ENCODE assay signal across 19 cellular contexts in the genomic region with DNA sequence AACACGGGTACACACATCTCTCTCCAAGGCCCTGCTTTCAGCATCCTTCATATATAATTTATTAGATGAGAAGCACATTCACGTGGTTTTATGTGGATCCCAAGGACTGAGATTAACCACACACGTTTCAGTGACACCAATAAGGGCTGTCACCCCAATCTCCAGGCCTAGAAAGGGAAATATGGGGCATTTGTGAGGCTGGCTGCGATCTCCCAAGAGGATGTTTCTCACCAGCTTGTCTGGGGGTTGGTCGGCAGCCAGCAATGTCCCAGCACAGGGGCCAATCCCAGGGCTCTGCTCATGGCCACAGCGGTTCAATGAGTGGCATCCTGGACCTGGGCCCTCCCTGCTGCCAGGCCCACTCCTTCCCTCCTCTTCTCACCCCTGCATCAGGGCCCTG.
A peak's percentile ranks its signal among the peaks of the same experiment; 100 is the strongest.
DNase-seq lines count a peak whose midpoint lies in the region; ATAC-seq and TF ChIP-seq lines count a peak whose summit lies in the region.
"Had no signal": no experiment of that assay in that cellular context is flagged by ENCODE, and none has a peak within 500 bp of the region (broad histone marks: within the 10 kb centered on the region; RNA-seq: fewer than 3 reads in every experiment).

No MANE protein-coding gene starts in this region.

- DNase-seq in ELF-1 (ENCODE audit: low read depth, low spot score), result peak; percentile 23
- peak in 2 of 4 donors; percentile 49 for DNase-seq in body of pancreas
- DNase-seq in medulla oblongata (ENCODE audit: extremely low spot score), result peak; percentile 44
- DNase-seq in sigmoid colon, result peak; percentile 79
- no peak for DNase-seq in spleen
- DNase-seq: Calu3; CD8-positive, alpha-beta T cell; EL; IMR-90; NCI-H1417 treated with DMSO at 0.1 percent for 48 hours; NCI-H187 treated with DMSO at 0.1 percent for 48 hours; NCI-H2227 treated with DMSO at 0.1 percent for 48 hours; NCI-H524 had no signal

- ATAC-seq in body of pancreas (peak; percentile 48), HG03520 (IDR thresholded peaks at IDR 0.05; ENCODE audit: unreplicated experiment) (no peak), HG02938 (IDR thresholded peaks at IDR 0.05; ENCODE audit: unreplicated experiment) (no peak), GM18517 (IDR thresholded peaks at IDR 0.05; ENCODE audit: unreplicated experiment) (no peak)
- ATAC-seq: CD8-positive, alpha-beta T cell; Panc1 had no signal

- TF ChIP-seq CTCF in body of pancreas (IDR thresholded peaks at IDR 0.05) (no peak), sigmoid colon (IDR thresholded peaks at IDR 0.05) (no peak), spleen (IDR thresholded peaks at IDR 0.05 in 8 of 11, conservative IDR thresholded peaks at IDR 0.05 in 3 of 11) (no peak)

- H3K4me3 ChIP-seq in body of pancreas (no peak overlapping the region), sigmoid colon (no peak overlapping the region), spleen (no peak overlapping the region)
- H3K4me3 ChIP-seq: BLaER1 treated with 17β-estradiol and CSF1 and Interleukin-3, amounts not matched to agents 10 nM and 100 nM had no signal

- peaks cover 21% of the 10 kb centered on the region for H3K4me1 ChIP-seq in body of pancreas
- peaks cover 0 to 69% (median 56%) of the 10 kb centered on the region in 4 donors for H3K4me1 ChIP-seq in sigmoid colon
- peaks cover 0 to 10% (median 0%) of the 10 kb centered on the region in 6 donors for H3K4me1 ChIP-seq in spleen
- H3K4me1 ChIP-seq: BLaER1 treated with 17β-estradiol and CSF1 and Interleukin-3, amounts not matched to agents 10 nM and 100 nM had no signal

- intact Hi-C loops in body of pancreas (cut with DNase I), result no loop called here
- intact Hi-C loops in sigmoid colon (cut with DNase I), result no loop called here
- intact Hi-C loops in spleen (cut with DNase I; ENCODE audit: low total_unique reads), result no loop called here

- H3K27me3 ChIP-seq in body of pancreas, result no peaks in the 10 kb centered on the region
- no peaks in the 10 kb centered on the region for H3K27me3 ChIP-seq in sigmoid colon
- H3K27me3 ChIP-seq in spleen (replicated peaks in 1 of 7), result no peaks in the 10 kb centered on the region
- H3K27me3 ChIP-seq: BLaER1 treated with 17β-estradiol and CSF1 and Interleukin-3, amounts not matched to agents 10 nM and 100 nM had no signal

- H3K36me3 ChIP-seq in body of pancreas (replicated peaks in 1 of 2; ENCODE audit: insufficient read depth in 1 of 2, low read depth in 2 of 2), result no peaks in the 10 kb centered on the region
- H3K36me3 ChIP-seq in sigmoid colon, result no peaks in the 10 kb centered on the region
- H3K36me3 ChIP-seq in spleen, result no peaks in the 10 kb centered on the region
- H3K36me3 ChIP-seq: BLaER1 treated with 17β-estradiol and CSF1 and Interleukin-3, amounts not matched to agents 10 nM and 100 nM had no signal

- TF ChIP-seq EP300 in sigmoid colon (IDR thresholded peaks at IDR 0.05), result peak in 2 of 4 donors; percentile 37 to 78

- TF ChIP-seq POLR2A in body of pancreas (IDR thresholded peaks at IDR 0.05) (no peak), sigmoid colon (IDR thresholded peaks at IDR 0.05) (no peak), spleen (IDR thresholded peaks at IDR 0.05) (no peak)

- WGBS in body of pancreas, 2 donors, result 47 to 54% methylated on average over 3 to 6 of the region's 6 CpGs
- 76 to 79% methylated on average over 6 of the region's 6 CpGs for WGBS in sigmoid colon, 2 donors
- WGBS in spleen, 5 donors, result 79 to 90% (median 83%) methylated on average over 5 to 6 of the region's 6 CpGs

- H3K9me3 ChIP-seq in body of pancreas (no peaks in the 10 kb centered on the region), sigmoid colon (no peaks in the 10 kb centered on the region), spleen (no peaks in the 10 kb centered on the region)
- H3K9me3 ChIP-seq: BLaER1 treated with 17β-estradiol and CSF1 and Interleukin-3, amounts not matched to agents 10 nM and 100 nM had no signal

- H3K27ac ChIP-seq in body of pancreas, result peak overlapping the region in 3 of 4 donors; percentile 58 to 81 (median 70)
- H3K27ac ChIP-seq in sigmoid colon, result peak overlapping the region in 3 of 4 donors; percentile 75 to 87 (median 79)
- no peak overlapping the region for H3K27ac ChIP-seq in spleen
- H3K27ac ChIP-seq: BLaER1 treated with 17β-estradiol and CSF1 and Interleukin-3, amounts not matched to agents 10 nM and 100 nM; HL-60 had no signal

Comparison
In these comparisons a context has a peak if more than half of its experiments do, and no peak if none do; other contexts are left out.
1. H3K27ac ChIP-seq: peak in body of pancreas (3 of 4) and sigmoid colon (3 of 4); none in spleen (0 of 8).